ENCODE assay signal across 16 cellular contexts in genomic region chr18:75127143-75128021, GRCh38.
A peak's percentile ranks its signal among the peaks of the same experiment; 100 is the strongest.
DNase-seq lines count a peak whose midpoint lies in the region; ATAC-seq and TF ChIP-seq lines count a peak whose summit lies in the region.
"Had no signal": no experiment of that assay in that cellular context is flagged by ENCODE, and none has a peak within 500 bp of the region (broad histone marks: within the 10 kb centered on the region; RNA-seq: fewer than 3 reads in every experiment).

No MANE protein-coding gene starts in this region.

- no peak overlapping the region for H3K4me3 Mint-ChIP-seq in endothelial cell (ENCODE audit: unreplicated experiment)
- H3K4me3 Mint-ChIP-seq: CD8-positive, alpha-beta T cell had no signal

- H3K4me1 Mint-ChIP-seq in endothelial cell (ENCODE audit: unreplicated experiment): no peaks in the 10 kb centered on the region

- no peaks in the 10 kb centered on the region for H3K36me3 ChIP-seq in right atrium auricular region
- H3K36me3 ChIP-seq: pancreas had no signal

- DNase-seq in right atrium auricular region (ENCODE audit: low spot score) (peak; percentile 48), left ventricle myocardium superior (no peak), endothelial cell (ENCODE audit: low spot score) (no peak), myocyte (ENCODE audit: low read depth) (peak; percentile 95), C1 segment of cervical spinal cord (lab: John Stamatoyannopoulos, UW) (no peak), NCI-H187 (lab: John Stamatoyannopoulos, UW) (no peak), A172 (ENCODE audit: low spot score) (no peak)
- DNase-seq: activated CD8-positive, alpha-beta memory T cell treated with anti-CD3 and anti-CD28 coated beads for 24 hours; activated gamma-delta T cell; mesendoderm; NCI-H187 treated with DMSO at 0.1 percent for 48 hours; NCI-H524 treated with DMSO at 0.1 percent for 48 hours; SW 1271 had no signal

- H3K4me3 ChIP-seq in right atrium auricular region: no peak overlapping the region
- H3K4me3 ChIP-seq: pancreas had no signal

- H3K9me3 Mint-ChIP-seq in endothelial cell (ENCODE audit: unreplicated experiment): no peaks in the 10 kb centered on the region
- H3K9me3 Mint-ChIP-seq: CD8-positive, alpha-beta T cell had no signal

- intact Hi-C loops in left ventricle myocardium superior (cut with micrococcal nuclease): no loop called here

- H3K27ac Mint-ChIP-seq in endothelial cell (ENCODE audit: unreplicated experiment): peak overlapping the region; percentile 31
- H3K27ac Mint-ChIP-seq: CD8-positive, alpha-beta T cell had no signal

- H3K36me3 Mint-ChIP-seq in endothelial cell (ENCODE audit: low read depth, unreplicated experiment): peaks cover 5% of the 10 kb centered on the region
- H3K36me3 Mint-ChIP-seq: CD8-positive, alpha-beta T cell had no signal

- H3K9me3 ChIP-seq in right atrium auricular region: no peaks in the 10 kb centered on the region
- H3K9me3 ChIP-seq: pancreas had no signal

- TF ChIP-seq CTCF in right atrium auricular region (IDR thresholded peaks at IDR 0.05): no peak
- no peak for TF ChIP-seq CTCF in endothelial cell (IDR thresholded peaks at IDR 0.05; ENCODE audit: unreplicated experiment)

- ATAC-seq in left ventricle myocardium superior (no peak), GM21576 (IDR thresholded peaks at IDR 0.05; ENCODE audit: unreplicated experiment) (no peak)
- ATAC-seq: CD8-positive, alpha-beta T cell had no signal

- H3K27ac ChIP-seq in right atrium auricular region: no peak overlapping the region
- H3K27ac ChIP-seq: pancreas had no signal

- H3K27me3 ChIP-seq in right atrium auricular region: no peaks in the 10 kb centered on the region
- H3K27me3 ChIP-seq: pancreas had no signal

- H3K27me3 Mint-ChIP-seq in endothelial cell (ENCODE audit: unreplicated experiment): peaks cover 7% of the 10 kb centered on the region

- no peaks in the 10 kb centered on the region for H3K4me1 ChIP-seq in right atrium auricular region
- H3K4me1 ChIP-seq: pancreas had no signal

Comparison
In these comparisons a context has a peak if more than half of its experiments do, and no peak if none do; other contexts are left out.
1. DNase-seq: peak in right atrium auricular region (single experiment) and myocyte (single experiment); none in left ventricle myocardium superior (single experiment), endothelial cell (single experiment), C1 segment of cervical spinal cord (0 of 14), NCI-H187 (0 of 2) and A172 (single experiment).